Comparison of ENCODE assay signal across 8 cellular contexts in the genomic region with DNA sequence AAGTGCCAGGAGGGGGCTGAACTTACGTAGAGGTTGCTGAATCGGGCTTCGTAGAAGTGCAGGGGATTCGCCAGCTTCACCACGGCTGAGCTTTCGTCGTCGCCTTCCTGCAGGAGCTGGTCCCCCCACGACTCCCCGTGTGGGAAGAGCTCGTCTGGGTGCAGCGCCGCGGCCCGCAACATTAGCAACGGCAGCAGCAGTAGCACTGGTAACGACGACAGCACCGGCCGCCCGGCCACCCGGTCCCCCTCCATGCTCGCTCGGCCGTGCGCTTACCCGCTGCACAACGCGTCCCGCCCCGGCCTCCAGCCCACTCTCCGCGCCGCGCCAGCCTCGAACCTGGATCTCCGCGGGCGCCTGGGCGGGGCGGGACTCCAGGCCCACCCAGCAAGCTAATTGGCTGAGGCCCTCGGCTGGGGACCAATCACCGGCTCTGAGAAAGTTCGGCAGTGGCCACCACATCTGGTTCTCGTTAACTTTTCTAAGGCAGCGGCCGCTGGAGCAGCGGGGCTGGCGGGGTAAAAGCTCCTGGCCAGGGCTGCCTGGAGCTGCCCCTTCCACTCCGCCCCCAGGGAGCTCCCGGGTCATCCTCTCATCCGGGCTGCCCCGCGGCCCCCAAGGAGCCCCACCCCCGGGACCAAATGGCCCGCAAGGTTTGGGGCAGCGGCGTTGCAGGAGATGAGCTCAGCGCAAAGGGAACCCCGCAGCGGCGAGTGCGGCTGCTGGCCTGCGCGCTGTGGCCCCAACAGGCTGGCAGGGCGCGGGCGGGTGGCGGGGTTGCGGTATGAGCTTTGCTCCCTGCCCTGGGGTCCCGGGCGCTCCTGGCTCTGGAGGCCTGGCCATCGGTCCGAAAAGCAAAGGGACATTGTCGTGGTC. TPM values are rescaled to one million over a fixed set of nuclear protein-coding genes. Genes with fewer than 3 reads are reported as not detected.
A peak's percentile ranks its signal among the peaks of the same experiment; 100 is the strongest.
DNase-seq lines count a peak whose midpoint lies in the region; TF ChIP-seq lines count a peak whose summit lies in the region.

A gene with protein sequence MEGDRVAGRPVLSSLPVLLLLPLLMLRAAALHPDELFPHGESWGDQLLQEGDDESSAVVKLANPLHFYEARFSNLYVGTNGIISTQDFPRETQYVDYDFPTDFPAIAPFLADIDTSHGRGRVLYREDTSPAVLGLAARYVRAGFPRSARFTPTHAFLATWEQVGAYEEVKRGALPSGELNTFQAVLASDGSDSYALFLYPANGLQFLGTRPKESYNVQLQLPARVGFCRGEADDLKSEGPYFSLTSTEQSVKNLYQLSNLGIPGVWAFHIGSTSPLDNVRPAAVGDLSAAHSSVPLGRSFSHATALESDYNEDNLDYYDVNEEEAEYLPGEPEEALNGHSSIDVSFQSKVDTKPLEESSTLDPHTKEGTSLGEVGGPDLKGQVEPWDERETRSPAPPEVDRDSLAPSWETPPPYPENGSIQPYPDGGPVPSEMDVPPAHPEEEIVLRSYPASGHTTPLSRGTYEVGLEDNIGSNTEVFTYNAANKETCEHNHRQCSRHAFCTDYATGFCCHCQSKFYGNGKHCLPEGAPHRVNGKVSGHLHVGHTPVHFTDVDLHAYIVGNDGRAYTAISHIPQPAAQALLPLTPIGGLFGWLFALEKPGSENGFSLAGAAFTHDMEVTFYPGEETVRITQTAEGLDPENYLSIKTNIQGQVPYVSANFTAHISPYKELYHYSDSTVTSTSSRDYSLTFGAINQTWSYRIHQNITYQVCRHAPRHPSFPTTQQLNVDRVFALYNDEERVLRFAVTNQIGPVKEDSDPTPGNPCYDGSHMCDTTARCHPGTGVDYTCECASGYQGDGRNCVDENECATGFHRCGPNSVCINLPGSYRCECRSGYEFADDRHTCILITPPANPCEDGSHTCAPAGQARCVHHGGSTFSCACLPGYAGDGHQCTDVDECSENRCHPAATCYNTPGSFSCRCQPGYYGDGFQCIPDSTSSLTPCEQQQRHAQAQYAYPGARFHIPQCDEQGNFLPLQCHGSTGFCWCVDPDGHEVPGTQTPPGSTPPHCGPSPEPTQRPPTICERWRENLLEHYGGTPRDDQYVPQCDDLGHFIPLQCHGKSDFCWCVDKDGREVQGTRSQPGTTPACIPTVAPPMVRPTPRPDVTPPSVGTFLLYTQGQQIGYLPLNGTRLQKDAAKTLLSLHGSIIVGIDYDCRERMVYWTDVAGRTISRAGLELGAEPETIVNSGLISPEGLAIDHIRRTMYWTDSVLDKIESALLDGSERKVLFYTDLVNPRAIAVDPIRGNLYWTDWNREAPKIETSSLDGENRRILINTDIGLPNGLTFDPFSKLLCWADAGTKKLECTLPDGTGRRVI (N-terminal part only) (minus strand): TSS at position 319 of the 876 bp plus-strand sequence. CDS start 65 bp downstream, at position 254.

- BruUV-seq in A673 (replicated peaks; lab: Mats Ljungman, UMichigan): no TSS peak

- peak within 1 kb of the TSS; percentile 95 for H3K9ac ChIP-seq in GM23248
- H3K9ac ChIP-seq in skeletal muscle satellite cell (ENCODE audit: low read depth, low read length): peak within 1 kb of the TSS; percentile 89

- H3K9me3 ChIP-seq in A673 (ENCODE audit: low read depth, low read length, poor library complexity, severe bottlenecking): no peaks in the 10 kb centered on the region
- no peaks in the 10 kb centered on the region for H3K9me3 ChIP-seq in GM23248 (ENCODE audit: low read depth)
- H3K9me3 ChIP-seq in skeletal muscle satellite cell (replicated peaks; ENCODE audit: low read length): no peaks in the 10 kb centered on the region

- WGBS in GM23248 (ENCODE audit: low coverage in 1 of 2, low lambda C conversion rate in 2 of 2, missing lambda C conversion rate in 2 of 2), 2 experiments: 1% methylated on average over 49 to 72 of the region's 75 CpGs

- H2AFZ ChIP-seq in GM23248: peak within 1 kb of the TSS; percentile 87

- no peak for TF ChIP-seq CTCF in A673 (conservative IDR thresholded peaks at IDR 0.05; ENCODE audit: low read depth, low read length)

- in situ Hi-C loops in GM23248 (cut with MboI): no loop called here

- CTCF ChIA-PET in A673 (lab: Charles Lee): interaction anchor here (0.6 to 0.9 kb wide), 2 partner anchors 53 to 204 kb away, joined by 3 to 5 read pairs; no protein-coding TSS in a partner anchor

- peak within 1 kb of the TSS; percentile 91 for H3K4me2 ChIP-seq in GM23248 (ENCODE audit: unreplicated experiment)
- H3K4me2 ChIP-seq in skeletal muscle satellite cell (ENCODE audit: low read length): peak within 1 kb of the TSS; percentile 85

- DNase-seq in A673 (ENCODE audit: low spot score) (peak; percentile 96), GM23248 (peak; percentile 97), T1000 (lab: John Stamatoyannopoulos, UW) (peak; percentile 91), inferior parietal cortex (ENCODE audit: extremely low spot score) (peak; percentile 38), RPMI8226 (no peak), NCI-H510A (lab: John Stamatoyannopoulos, UW) (no peak)
- DNase-seq in central memory CD4-positive, alpha-beta T cell: peak; percentile 31

- H3F3A ChIP-seq in GM23248 (ENCODE audit: insufficient read depth): peaks cover 40% of the 10 kb centered on the region

- H3K27ac ChIP-seq in A673 (ENCODE audit: low read depth, low read length, poor library complexity, severe bottlenecking): peak within 1 kb of the TSS; percentile 45
- H3K27ac ChIP-seq in GM23248: peak within 1 kb of the TSS; percentile 73

- POLR2A ChIA-PET in A673 (lab: Charles Lee; ENCODE audit: low non-redundant PET): interaction anchor here (0.8 kb wide), 1 partner anchor 36 kb away, joined by 3 read pairs; no protein-coding TSS in a partner anchor

- H3K4me3 ChIP-seq in A673 (ENCODE audit: low read depth, low read length, poor library complexity, severe bottlenecking) (peak within 1 kb of the TSS; percentile 65), GM23248 (peak within 1 kb of the TSS; percentile 91), skeletal muscle satellite cell (ENCODE audit: low read length) (peak within 1 kb of the TSS; percentile 81)

- H3K79me2 ChIP-seq in GM23248 (ENCODE audit: insufficient read depth): peaks cover 22% of the 10 kb centered on the region

- peaks cover 11% of the 10 kb centered on the region for H3K4me1 ChIP-seq in A673 (ENCODE audit: insufficient read depth, low read length, poor library complexity, severe bottlenecking)
- peaks cover 28% of the 10 kb centered on the region for H3K4me1 ChIP-seq in GM23248 (ENCODE audit: insufficient read depth)
- H3K4me1 ChIP-seq in skeletal muscle satellite cell (ENCODE audit: control insufficient read depth, insufficient read depth, low read length): peaks cover 53% of the 10 kb centered on the region

- H3K9me2 ChIP-seq in GM23248 (ENCODE audit: insufficient read depth): 0 out of 2 replicates have a peak, but pooled peaks cover 4% of the 10 kb centered on the region

- no peaks in the 10 kb centered on the region for H4K20me1 ChIP-seq in GM23248 (ENCODE audit: insufficient read depth)

- H3K36me3 ChIP-seq in A673 (ENCODE audit: insufficient read depth, low read length, poor library complexity, severe bottlenecking) (peaks cover 4% of the 10 kb centered on the region), GM23248 (ENCODE audit: low read depth) (no peaks in the 10 kb centered on the region), skeletal muscle satellite cell (ENCODE audit: insufficient read depth, low read length) (peaks cover 15% of the 10 kb centered on the region)

- intact Hi-C loops in A673 (cut with micrococcal nuclease; ENCODE audit: unreplicated experiment): loop anchor here (5.0 kb wide), 1 partner anchor 57 kb away; no protein-coding TSS in a partner anchor

- H3K27me3 ChIP-seq in A673 (replicated peaks; ENCODE audit: insufficient read depth, low read depth, low read length, poor library complexity) (peaks cover 7% of the 10 kb centered on the region), GM23248 (replicated peaks; ENCODE audit: insufficient read depth) (no peaks in the 10 kb centered on the region), skeletal muscle satellite cell (ENCODE audit: control insufficient read depth, insufficient read depth, low read length) (no peaks in the 10 kb centered on the region)

RNA-seq across cellular contexts. Expression of the gene that starts here (rescaled TPM):
- 12.6 and 20.3 TPM in 2 replicates for total RNA-seq in A673 (2021)
- total RNA-seq in GM23248 (2014; rRNA removed; shearing (Covaris generic)): 59.8 and 66.6 TPM in 2 replicates
- 39.8 and 40.0 TPM in 2 replicates for polyA plus RNA-seq in GM23248 (2016; fragmentation: Nextera tagmentation; extraction: Ambion mirVana)
- total RNA-seq in skeletal muscle satellite cell (2012; rRNA removed): 93.0 and 119 TPM in 2 replicates

Comparison
In these comparisons a context has a peak if more than half of its experiments do, and no peak if none do; other contexts are left out.
1. DNase-seq: peak in A673 (single experiment), GM23248 (single experiment), T1000 (single experiment), central memory CD4-positive, alpha-beta T cell (single experiment) and inferior parietal cortex (single experiment); none in RPMI8226 (single experiment) and NCI-H510A (single experiment).
2. Peak in every context shown above with its lines, with median percentiles within 50 percentile points of each other: H3K4me3 ChIP-seq.